In the genomic region with DNA sequence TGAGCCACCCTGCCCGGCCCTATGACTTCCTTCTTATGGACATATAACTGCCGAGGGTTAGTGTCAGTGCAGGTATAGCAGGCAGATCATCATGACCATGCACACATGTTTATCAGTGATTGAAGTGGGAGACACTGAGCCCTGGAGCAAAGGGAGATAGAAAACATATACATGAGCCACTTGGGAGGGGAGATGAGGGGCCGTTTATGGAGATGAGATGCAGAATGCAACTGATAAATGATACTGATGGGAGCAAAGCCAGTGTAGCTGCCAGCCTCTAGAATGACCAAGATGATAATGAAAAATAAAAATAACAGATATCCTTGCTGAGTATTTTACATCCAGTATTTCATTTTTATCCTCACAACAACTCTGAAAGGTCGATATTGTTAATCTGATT, we compare ENCODE assay signal across 34 cellular contexts.
"Had no signal": no experiment of that assay in that cellular context is flagged by ENCODE, and none has a peak within 500 bp of the region (broad histone marks: within the 10 kb centered on the region; RNA-seq: fewer than 3 reads in every experiment).

No MANE protein-coding gene starts in this region.

- H3K4me1 ChIP-seq: ascending aorta had no signal

- H3K9me3 ChIP-seq: ascending aorta had no signal

- ATAC-seq: activated CD8-positive, alpha-beta memory T cell treated with anti-CD3 and anti-CD28 coated beads, Interleukin-2, amount 10 ng/mL, durations not matched to agents 7 days and 5 days; activated CD8-positive, alpha-beta T cell treated with anti-CD3 and anti-CD28 coated beads, Interleukin-2, amount 10 ng/mL, durations not matched to agents 7 days and 5 days; activated naive CD8-positive, alpha-beta T cell treated with anti-CD3 and anti-CD28 coated beads, Interleukin-2, amount 50 U/mL, for 24 hours had no signal

- H3K36me3 ChIP-seq: ascending aorta, cardiac muscle cell had no signal

- H3K36me3 Mint-ChIP-seq: activated CD8-positive, alpha-beta memory T cell treated with anti-CD3 and anti-CD28 coated beads, Interleukin-2, amount 10 ng/mL, durations not matched to agents 7 days and 5 days; activated naive CD4-positive, alpha-beta T cell treated with anti-CD3 and anti-CD28 coated beads, Interleukin-2, amount 10 ng/mL, durations not matched to agents 7 days and 5 days; activated naive CD4-positive, alpha-beta T cell treated with anti-CD3 and anti-CD28 coated beads, Interleukin-2, amount 50 U/mL, for 24 hours; activated naive CD8-positive, alpha-beta T cell; activated naive CD8-positive, alpha-beta T cell treated with anti-CD3 and anti-CD28 coated beads, Interleukin-2, amount 10 ng/mL, durations not matched to agents 7 days and 5 days; brain had no signal

- H3K27me3 Mint-ChIP-seq: activated CD4-positive, alpha-beta memory T cell treated with anti-CD3 and anti-CD28 coated beads, Interleukin-2, amount 10 ng/mL, durations not matched to agents 7 days and 5 days; activated CD4-positive, alpha-beta T cell treated with anti-CD3 and anti-CD28 coated beads, Interleukin-2, amount 10 ng/mL, durations not matched to agents 7 days and 5 days; activated CD8-positive, alpha-beta memory T cell treated with anti-CD3 and anti-CD28 coated beads, Interleukin-2, amount 10 ng/mL, durations not matched to agents 7 days and 5 days; activated naive CD4-positive, alpha-beta T cell treated with anti-CD3 and anti-CD28 coated beads, Interleukin-2, amount 10 ng/mL, durations not matched to agents 7 days and 5 days; activated naive CD8-positive, alpha-beta T cell; activated naive CD8-positive, alpha-beta T cell treated with anti-CD3 and anti-CD28 coated beads, Interleukin-2, amount 10 ng/mL, durations not matched to agents 7 days and 5 days; activated naive CD8-positive, alpha-beta T cell treated with anti-CD3 and anti-CD28 coated beads, Interleukin-2, amount 50 U/mL, for 24 hours; activated T-cell treated with anti-CD3 and anti-CD28 coated beads, Interleukin-2, amount 50 U/mL, for 24 hours; brain; central memory CD8-positive, alpha-beta T cell had no signal

- DNase-seq: activated B cell treated with CpG ODN at 0.5 μM for 24 hours; activated CD4-positive, alpha-beta memory T cell treated with anti-CD3 and anti-CD28 coated beads, Interleukin-2, amount 10 ng/mL, durations not matched to agents 7 days and 5 days; activated CD4-positive, alpha-beta T cell treated with anti-CD3 and anti-CD28 coated beads for 48 hours; activated CD4-positive, alpha-beta T cell treated with anti-CD3 and anti-CD28 coated beads, Interleukin-2, amount 10 ng/mL, durations not matched to agents 7 days and 5 days; activated CD4-positive, alpha-beta T cell treated with anti-CD3 and anti-CD28 coated beads, Interleukin-2, amount 50 U/mL, for 48 hours; activated CD4-positive, CD25-positive, alpha-beta regulatory T cell treated with anti-CD3 and anti-CD28 coated beads, Interleukin-2, amount 50 U/mL, for 72 hours; activated CD8-positive, alpha-beta memory T cell treated with anti-CD3 and anti-CD28 coated beads for 24 hours; activated CD8-positive, alpha-beta memory T cell treated with anti-CD3 and anti-CD28 coated beads, Interleukin-2, amount 10 ng/mL, durations not matched to agents 7 days and 5 days; activated CD8-positive, alpha-beta memory T cell treated with anti-CD3 and anti-CD28 coated beads, Interleukin-2, amount 50 U/mL, for 48 hours; activated CD8-positive, alpha-beta T cell treated with anti-CD3 and anti-CD28 coated beads, Interleukin-2, amount 10 ng/mL, durations not matched to agents 7 days and 5 days; activated effector memory CD4-positive, alpha-beta T cell treated with Interleukin-2 at 50 U/mL for 16 hours; activated gamma-delta T cell; activated naive CD4-positive, alpha-beta T cell treated with anti-CD3 and anti-CD28 coated beads, Interleukin-2, amount 10 ng/mL, durations not matched to agents 7 days and 5 days; activated naive CD4-positive, alpha-beta T cell treated with Interleukin-2 at 50 U/mL for 16 hours; activated naive CD8-positive, alpha-beta T cell treated with anti-CD3 and anti-CD28 coated beads, Interleukin-2, amount 10 ng/mL, durations not matched to agents 7 days and 5 days; activated naive CD8-positive, alpha-beta T cell treated with anti-CD3 and anti-CD28 coated beads, Interleukin-2, amount 50 U/mL, for 24 hours; activated T-cell treated with anti-CD3 and anti-CD28 coated beads, Interleukin-2, amount 50 U/mL, for 24 hours; activated T-cell treated with anti-CD3 and anti-CD28 coated beads, Interleukin-2, amount 50 U/mL, for 48 hours; amygdala; anterior cingulate cortex; caudate nucleus; cerebellar nuclear complex; T-helper 2 cell; T-helper 9 cell had no signal

- H3K4me3 Mint-ChIP-seq: activated B cell treated with CpG ODN at 0.5 μM for 24 hours; activated CD4-positive, alpha-beta memory T cell treated with anti-CD3 and anti-CD28 coated beads, Interleukin-2, amount 10 ng/mL, durations not matched to agents 7 days and 5 days; activated CD4-positive, alpha-beta T cell treated with anti-CD3 and anti-CD28 coated beads, Interleukin-2, amount 10 ng/mL, durations not matched to agents 7 days and 5 days; activated CD8-positive, alpha-beta memory T cell treated with anti-CD3 and anti-CD28 coated beads, Interleukin-2, amount 10 ng/mL, durations not matched to agents 7 days and 5 days; activated CD8-positive, alpha-beta T cell treated with anti-CD3 and anti-CD28 coated beads, Interleukin-2, amount 10 ng/mL, durations not matched to agents 7 days and 5 days; activated naive CD4-positive, alpha-beta T cell treated with anti-CD3 and anti-CD28 coated beads, Interleukin-2, amount 10 ng/mL, durations not matched to agents 7 days and 5 days; activated naive CD4-positive, alpha-beta T cell treated with anti-CD3 and anti-CD28 coated beads, Interleukin-2, amount 50 U/mL, for 24 hours; activated naive CD8-positive, alpha-beta T cell; activated naive CD8-positive, alpha-beta T cell treated with anti-CD3 and anti-CD28 coated beads, Interleukin-2, amount 10 ng/mL, durations not matched to agents 7 days and 5 days; activated naive CD8-positive, alpha-beta T cell treated with anti-CD3 and anti-CD28 coated beads, Interleukin-2, amount 50 U/mL, for 24 hours; activated T-cell treated with anti-CD3 and anti-CD28 coated beads, Interleukin-2, amount 50 U/mL, for 24 hours; brain; central memory CD8-positive, alpha-beta T cell; T-helper 1 cell treated with Interleukin-12 subunit alpha and Interleukin-12 subunit beta and Interleukin-4 antibody, amounts not matched to agents 30 μg/mL and 1 μg/mL, for 36 hours; T-helper 2 cell treated with Interferon-gamma antibody and Interleukin-4, amounts not matched to agents 5 μg/mL and 100 μg/mL, for 36 hours had no signal

- H3K27ac Mint-ChIP-seq: activated B cell treated with CpG ODN at 0.5 μM for 24 hours; activated CD4-positive, alpha-beta memory T cell treated with anti-CD3 and anti-CD28 coated beads, Interleukin-2, amount 10 ng/mL, durations not matched to agents 7 days and 5 days; activated CD4-positive, alpha-beta T cell treated with anti-CD3 and anti-CD28 coated beads, Interleukin-2, amount 10 ng/mL, durations not matched to agents 7 days and 5 days; activated CD8-positive, alpha-beta memory T cell treated with anti-CD3 and anti-CD28 coated beads, Interleukin-2, amount 10 ng/mL, durations not matched to agents 7 days and 5 days; activated CD8-positive, alpha-beta T cell treated with anti-CD3 and anti-CD28 coated beads, Interleukin-2, amount 10 ng/mL, durations not matched to agents 7 days and 5 days; activated naive CD4-positive, alpha-beta T cell treated with anti-CD3 and anti-CD28 coated beads, Interleukin-2, amount 10 ng/mL, durations not matched to agents 7 days and 5 days; activated naive CD4-positive, alpha-beta T cell treated with anti-CD3 and anti-CD28 coated beads, Interleukin-2, amount 50 U/mL, for 24 hours; activated naive CD8-positive, alpha-beta T cell; activated naive CD8-positive, alpha-beta T cell treated with anti-CD3 and anti-CD28 coated beads, Interleukin-2, amount 10 ng/mL, durations not matched to agents 7 days and 5 days; activated naive CD8-positive, alpha-beta T cell treated with anti-CD3 and anti-CD28 coated beads, Interleukin-2, amount 50 U/mL, for 24 hours; activated T-cell treated with anti-CD3 and anti-CD28 coated beads, Interleukin-2, amount 50 U/mL, for 24 hours; activated T-helper 2 cell treated with anti-CD3 and anti-CD28 coated beads, Interferon-gamma antibody, Interleukin-2, Interleukin-4, amounts not matched to agents 10 μg/mL and 5 μg/mL and 100 μg/mL, durations not matched to agents 14 hours and 24 hours and 36 hours; brain; T-helper 1 cell treated with Interleukin-12 subunit alpha and Interleukin-12 subunit beta and Interleukin-4 antibody, amounts not matched to agents 30 μg/mL and 1 μg/mL, for 36 hours; T-helper 2 cell treated with Interferon-gamma antibody and Interleukin-4, amounts not matched to agents 5 μg/mL and 100 μg/mL, for 36 hours had no signal

- H3K27ac ChIP-seq: ascending aorta, cardiac muscle cell, VCaP had no signal

- H3K4me1 Mint-ChIP-seq: activated B cell treated with CpG ODN at 0.5 μM for 24 hours; activated CD4-positive, alpha-beta memory T cell treated with anti-CD3 and anti-CD28 coated beads, Interleukin-2, amount 10 ng/mL, durations not matched to agents 7 days and 5 days; activated CD4-positive, alpha-beta T cell treated with anti-CD3 and anti-CD28 coated beads, Interleukin-2, amount 10 ng/mL, durations not matched to agents 7 days and 5 days; activated CD8-positive, alpha-beta memory T cell treated with anti-CD3 and anti-CD28 coated beads, Interleukin-2, amount 10 ng/mL, durations not matched to agents 7 days and 5 days; activated naive CD4-positive, alpha-beta T cell treated with anti-CD3 and anti-CD28 coated beads, Interleukin-2, amount 10 ng/mL, durations not matched to agents 7 days and 5 days; activated naive CD4-positive, alpha-beta T cell treated with anti-CD3 and anti-CD28 coated beads, Interleukin-2, amount 50 U/mL, for 24 hours; activated naive CD8-positive, alpha-beta T cell treated with anti-CD3 and anti-CD28 coated beads, Interleukin-2, amount 10 ng/mL, durations not matched to agents 7 days and 5 days; activated naive CD8-positive, alpha-beta T cell treated with anti-CD3 and anti-CD28 coated beads, Interleukin-2, amount 50 U/mL, for 24 hours; central memory CD8-positive, alpha-beta T cell had no signal

- H3K4me3 ChIP-seq: ascending aorta, cardiac muscle cell had no signal

- H3K9me3 Mint-ChIP-seq: activated B cell treated with CpG ODN at 0.5 μM for 24 hours; activated CD4-positive, alpha-beta memory T cell treated with anti-CD3 and anti-CD28 coated beads, Interleukin-2, amount 10 ng/mL, durations not matched to agents 7 days and 5 days; activated CD4-positive, alpha-beta T cell treated with anti-CD3 and anti-CD28 coated beads, Interleukin-2, amount 10 ng/mL, durations not matched to agents 7 days and 5 days; activated naive CD4-positive, alpha-beta T cell treated with anti-CD3 and anti-CD28 coated beads, Interleukin-2, amount 10 ng/mL, durations not matched to agents 7 days and 5 days; activated naive CD8-positive, alpha-beta T cell treated with anti-CD3 and anti-CD28 coated beads, Interleukin-2, amount 10 ng/mL, durations not matched to agents 7 days and 5 days; activated naive CD8-positive, alpha-beta T cell treated with anti-CD3 and anti-CD28 coated beads, Interleukin-2, amount 50 U/mL, for 24 hours; activated T-cell treated with anti-CD3 and anti-CD28 coated beads, Interleukin-2, amount 50 U/mL, for 24 hours; activated T-helper 2 cell treated with anti-CD3 and anti-CD28 coated beads, Interferon-gamma antibody, Interleukin-2, Interleukin-4, amounts not matched to agents 10 μg/mL and 5 μg/mL and 100 μg/mL, durations not matched to agents 14 hours and 24 hours and 36 hours; brain; T-helper 1 cell treated with Interleukin-12 subunit alpha and Interleukin-12 subunit beta and Interleukin-4 antibody, amounts not matched to agents 30 μg/mL and 1 μg/mL, for 36 hours; T-helper 2 cell treated with Interferon-gamma antibody and Interleukin-4, amounts not matched to agents 5 μg/mL and 100 μg/mL, for 36 hours had no signal

- H3K27me3 ChIP-seq: ascending aorta, cardiac muscle cell had no signal
